Comparison of ENCODE assay signal across 26 cellular contexts in the genomic region with DNA sequence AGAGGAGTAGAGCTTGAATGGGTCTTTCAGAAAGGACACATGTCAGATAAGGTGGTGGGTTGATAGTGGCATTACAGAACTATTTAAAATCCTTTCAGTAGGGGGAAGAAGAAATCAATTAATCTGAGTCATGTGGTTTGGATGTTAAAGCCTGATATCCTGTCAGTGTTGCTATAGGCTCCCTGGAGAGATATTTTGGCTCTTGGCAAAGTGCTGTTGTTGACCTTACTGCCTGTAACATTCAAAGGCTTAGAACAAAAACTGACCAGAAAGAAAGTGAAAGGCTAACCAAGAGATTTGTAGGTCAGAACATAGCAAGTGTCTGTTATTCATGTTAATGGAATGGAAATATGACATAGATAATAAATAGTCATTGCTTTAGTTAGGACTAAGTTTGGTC.
"Had no signal": no experiment of that assay in that cellular context is flagged by ENCODE, and none has a peak within 500 bp of the region (broad histone marks: within the 10 kb centered on the region; RNA-seq: fewer than 3 reads in every experiment).

No MANE protein-coding gene starts in this region.

- H3K36me3 Mint-ChIP-seq: activated CD4-positive, alpha-beta memory T cell treated with anti-CD3 and anti-CD28 coated beads for 36 hours; activated naive CD4-positive, alpha-beta T cell treated with anti-CD3 and anti-CD28 coated beads, Interleukin-2, amount 10 ng/mL, durations not matched to agents 7 days and 5 days; activated naive CD8-positive, alpha-beta T cell treated with anti-CD3 and anti-CD28 coated beads, Interleukin-2, amount 10 ng/mL, durations not matched to agents 7 days and 5 days; immature natural killer cell had no signal

- H3K9me3 Mint-ChIP-seq: activated CD4-positive, alpha-beta memory T cell treated with anti-CD3 and anti-CD28 coated beads for 36 hours; activated CD4-positive, alpha-beta T cell treated with anti-CD3 and anti-CD28 coated beads, Interleukin-2, amount 10 ng/mL, durations not matched to agents 24 days and 14 days; activated naive CD4-positive, alpha-beta T cell treated with anti-CD3 and anti-CD28 coated beads, Interleukin-2, amount 10 ng/mL, durations not matched to agents 7 days and 5 days; activated naive CD8-positive, alpha-beta T cell treated with anti-CD3 and anti-CD28 coated beads, Interleukin-2, amount 10 ng/mL, durations not matched to agents 7 days and 5 days; activated T-helper 1 cell treated with anti-CD3 and anti-CD28 coated beads, Interleukin-12 subunit alpha, Interleukin-12 subunit beta, Interleukin-2, Interleukin-4 antibody, amounts not matched to agents 30 ng/mL and 10 ng/mL and 1 ng/mL, durations not matched to agents 14 hours and 24 hours and 36 hours; dendritic cell treated with granulocyte-macrophage colony-stimulating factor and Interleukin-4, amounts not matched to agents 40 ng/mL and 50 ng/mL, for 4 days; endodermal cell; nephron progenitor cell had no signal

- H3K27ac Mint-ChIP-seq: activated CD4-positive, alpha-beta memory T cell treated with anti-CD3 and anti-CD28 coated beads for 36 hours; activated CD4-positive, alpha-beta T cell treated with anti-CD3 and anti-CD28 coated beads, Interleukin-2, amount 10 ng/mL, durations not matched to agents 24 days and 14 days; activated naive CD4-positive, alpha-beta T cell treated with anti-CD3 and anti-CD28 coated beads, Interleukin-2, amount 10 ng/mL, durations not matched to agents 7 days and 5 days; activated naive CD8-positive, alpha-beta T cell treated with anti-CD3 and anti-CD28 coated beads, Interleukin-2, amount 10 ng/mL, durations not matched to agents 7 days and 5 days; activated T-helper 1 cell treated with anti-CD3 and anti-CD28 coated beads, Interleukin-12 subunit alpha, Interleukin-12 subunit beta, Interleukin-2, Interleukin-4 antibody, amounts not matched to agents 30 ng/mL and 10 ng/mL and 1 ng/mL, durations not matched to agents 14 hours and 24 hours and 36 hours; dendritic cell treated with granulocyte-macrophage colony-stimulating factor and Interleukin-4, amounts not matched to agents 40 ng/mL and 50 ng/mL, for 4 days; endodermal cell; immature natural killer cell; nephron progenitor cell had no signal

- H3K4me1 Mint-ChIP-seq: activated CD4-positive, alpha-beta T cell treated with anti-CD3 and anti-CD28 coated beads, Interleukin-2, amount 10 ng/mL, durations not matched to agents 24 days and 14 days; activated naive CD4-positive, alpha-beta T cell treated with anti-CD3 and anti-CD28 coated beads, Interleukin-2, amount 10 ng/mL, durations not matched to agents 7 days and 5 days; activated naive CD8-positive, alpha-beta T cell treated with anti-CD3 and anti-CD28 coated beads, Interleukin-2, amount 10 ng/mL, durations not matched to agents 7 days and 5 days; immature natural killer cell had no signal

- DNase-seq: activated CD4-positive, alpha-beta memory T cell treated with anti-CD3 and anti-CD28 coated beads for 36 hours; activated CD4-positive, alpha-beta T cell treated with anti-CD3 and anti-CD28 coated beads, Interleukin-2, amount 10 ng/mL, durations not matched to agents 24 days and 14 days; activated CD4-positive, CD25-positive, alpha-beta regulatory T cell treated with anti-CD3 and anti-CD28 coated beads, Interleukin-2, amount 50 U/mL, for 72 hours; activated CD8-positive, alpha-beta memory T cell treated with anti-CD3 and anti-CD28 coated beads, Interleukin-2, amount 50 U/mL, for 4 hours; activated effector memory CD4-positive, alpha-beta T cell treated with anti-CD3 and anti-CD28 coated beads, Interleukin-2, amount 50 U/mL, for 16 hours; activated naive CD4-positive, alpha-beta T cell treated with anti-CD3 and anti-CD28 coated beads, Interleukin-2, amount 10 ng/mL, durations not matched to agents 7 days and 5 days; activated naive CD8-positive, alpha-beta T cell treated with anti-CD3 and anti-CD28 coated beads, Interleukin-2, amount 10 ng/mL, durations not matched to agents 7 days and 5 days; activated T-cell treated with anti-CD3 and anti-CD28 coated beads, Interleukin-2, amount 50 U/mL, for 1 hour; central memory CD4-positive, alpha-beta T cell; endodermal cell; heart left ventricle; hypothalamus; immature natural killer cell; kidney; left colon; mammary epithelial cell; nephron progenitor cell; right lobe of liver; stimulated activated CD4-positive, alpha-beta T cell treated with anti-CD3 and anti-CD28 coated beads, Interleukin-1b, Interleukin-23, amount 100 ng/mL, for 48 hours; stimulated activated naive CD4-positive, alpha-beta T cell had no signal

- H3K4me3 Mint-ChIP-seq: activated CD4-positive, alpha-beta memory T cell treated with anti-CD3 and anti-CD28 coated beads for 36 hours; activated CD4-positive, alpha-beta T cell treated with anti-CD3 and anti-CD28 coated beads, Interleukin-2, amount 10 ng/mL, durations not matched to agents 24 days and 14 days; activated naive CD4-positive, alpha-beta T cell treated with anti-CD3 and anti-CD28 coated beads, Interleukin-2, amount 10 ng/mL, durations not matched to agents 7 days and 5 days; activated naive CD8-positive, alpha-beta T cell treated with anti-CD3 and anti-CD28 coated beads, Interleukin-2, amount 10 ng/mL, durations not matched to agents 7 days and 5 days; activated T-helper 1 cell treated with anti-CD3 and anti-CD28 coated beads, Interleukin-12 subunit alpha, Interleukin-12 subunit beta, Interleukin-2, Interleukin-4 antibody, amounts not matched to agents 30 ng/mL and 10 ng/mL and 1 ng/mL, durations not matched to agents 14 hours and 24 hours and 36 hours; dendritic cell treated with granulocyte-macrophage colony-stimulating factor and Interleukin-4, amounts not matched to agents 40 ng/mL and 50 ng/mL, for 4 days; endodermal cell; immature natural killer cell; nephron progenitor cell had no signal

- H3K4me3 ChIP-seq: ascending aorta, breast epithelium, heart left ventricle, right lobe of liver, smooth muscle cell, tibial nerve had no signal

- H3K27me3 Mint-ChIP-seq: activated CD4-positive, alpha-beta memory T cell treated with anti-CD3 and anti-CD28 coated beads for 36 hours; activated CD4-positive, alpha-beta T cell treated with anti-CD3 and anti-CD28 coated beads, Interleukin-2, amount 10 ng/mL, durations not matched to agents 24 days and 14 days; activated naive CD4-positive, alpha-beta T cell treated with anti-CD3 and anti-CD28 coated beads, Interleukin-2, amount 10 ng/mL, durations not matched to agents 7 days and 5 days; dendritic cell treated with granulocyte-macrophage colony-stimulating factor and Interleukin-4, amounts not matched to agents 40 ng/mL and 50 ng/mL, for 4 days had no signal
